In the genomic region with DNA sequence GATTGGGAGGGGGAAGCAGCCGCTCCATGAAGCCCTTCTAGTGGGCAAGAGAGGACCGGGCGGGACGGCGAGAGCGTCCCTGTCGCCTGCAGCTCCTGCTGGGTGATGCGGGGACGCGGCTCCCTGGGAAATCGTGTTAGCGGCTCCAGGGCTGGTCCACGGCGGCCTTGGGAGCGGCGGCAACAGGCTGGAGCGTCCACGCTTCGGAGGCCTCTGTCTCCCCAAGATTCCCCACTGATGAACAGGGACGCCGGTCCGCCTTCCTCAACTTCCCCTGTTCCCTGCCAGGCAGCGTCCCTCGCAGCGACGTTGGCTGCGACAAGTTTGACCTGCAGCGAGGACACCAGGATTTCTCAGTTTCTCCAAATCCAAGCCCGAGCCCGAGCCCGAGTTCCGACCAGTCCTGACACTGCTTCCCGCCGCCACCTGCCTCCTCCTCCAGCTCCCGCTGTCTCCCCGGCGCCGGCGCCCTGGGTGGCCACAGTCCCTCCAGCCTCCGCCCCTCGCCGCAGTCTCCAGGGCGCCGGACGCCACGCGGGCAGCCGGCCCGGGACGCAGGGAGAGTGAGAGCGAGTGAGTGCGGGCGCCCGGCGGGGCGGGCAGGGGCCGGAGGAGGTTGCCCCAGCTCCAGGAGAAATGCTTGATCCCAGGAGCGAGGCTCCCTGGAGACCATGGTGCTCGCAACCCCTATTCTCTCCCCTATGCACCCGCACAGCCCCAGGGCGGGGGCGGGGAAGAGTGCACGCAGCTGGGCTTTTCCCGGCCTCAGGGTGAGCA, we compare ENCODE assay signal across 1 cellular context.
TF ChIP-seq lines count a peak whose summit lies in the region.

No MANE protein-coding gene starts in this region.

TF ChIP-seq in H1, 55 proteins besides CTCF, POLR2A, EP300 and RAD21:
- TF ChIP-seq ASH2L (IDR thresholded peaks at IDR 0.05; ENCODE audit: low read length) (peak; percentile 65), EZH2 (IDR thresholded peaks at IDR 0.05; ENCODE audit: low read depth, low read length, severe bottlenecking) (peak; percentile 58), TAF1 (IDR thresholded peaks at IDR 0.05; ENCODE audit: low read depth, low read length) (no peak), RBBP5 (IDR thresholded peaks at IDR 0.05; ENCODE audit: borderline replicate concordance, low read depth, low read length) (0 out of 2 replicates have a peak, but pooled peaks have one; percentile 37), SUZ12 (IDR thresholded peaks at IDR 0.05; ENCODE audit: low read length) (peak; percentile 62), EGR1 (IDR thresholded peaks at IDR 0.05; ENCODE audit: borderline replicate concordance, low read depth, low read length) (peak; percentile 13; the same call in 1 of the 2 replicates), HDAC2 (IDR thresholded peaks at IDR 0.05; ENCODE audit: borderline replicate concordance in 1 of 2, low read depth in 2 of 2, low read length in 2 of 2) (0 out of 4 replicates have a peak, but pooled peaks of 1 of the 2 experiments have one; percentile 65), POU5F1 (IDR thresholded peaks at IDR 0.05; ENCODE audit: low read depth, low read length) (no peak), PHF8 (conservative IDR thresholded peaks at IDR 0.05; ENCODE audit: low read depth, low read length) (0 out of 2 replicates have a peak, but pooled peaks have one; percentile 25), KDM4A (IDR thresholded peaks at IDR 0.05; ENCODE audit: low read depth, low read length, severe bottlenecking) (peak; percentile 89)
